In the genomic region with DNA sequence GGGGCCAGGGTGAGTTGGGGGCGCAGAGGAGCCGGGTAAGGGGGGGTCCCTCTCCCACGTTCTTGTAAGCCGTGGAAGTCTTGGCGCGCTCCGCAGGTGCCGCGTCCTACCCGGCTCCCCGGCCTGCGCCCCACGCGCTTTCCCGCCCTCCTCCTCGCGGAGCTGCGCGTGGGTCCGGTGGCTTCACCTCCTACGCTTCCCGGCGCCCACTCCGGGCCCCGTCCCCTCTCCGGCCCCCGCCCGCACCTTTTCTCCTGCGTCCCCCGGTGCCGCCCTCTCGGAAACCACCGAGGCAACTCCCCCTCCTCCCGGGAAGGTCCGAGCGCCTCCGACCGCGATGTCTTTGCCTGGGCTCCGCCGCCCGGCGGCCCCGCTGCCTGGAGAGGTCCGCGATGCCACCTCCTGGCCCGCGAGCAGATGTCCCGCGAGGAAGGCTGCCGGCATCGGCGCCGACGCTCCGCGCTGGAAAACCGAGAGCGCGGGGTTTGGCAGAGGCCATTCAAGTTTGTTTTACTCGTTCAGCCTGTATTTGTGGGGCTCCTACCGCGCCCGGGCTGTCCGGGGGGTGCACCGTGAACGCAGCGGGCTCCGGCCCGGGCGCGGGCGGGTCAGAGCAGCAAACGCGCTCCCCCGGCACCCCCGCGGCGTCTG, we compare ENCODE assay signal across 1 cellular context.
TF ChIP-seq lines count a peak whose summit lies in the region.

No MANE protein-coding gene starts in this region.

TF ChIP-seq in HEK293, 187 proteins besides CTCF, POLR2A, EP300 and RAD21 (continued from another document):
- TF ChIP-seq, protein P1, sequence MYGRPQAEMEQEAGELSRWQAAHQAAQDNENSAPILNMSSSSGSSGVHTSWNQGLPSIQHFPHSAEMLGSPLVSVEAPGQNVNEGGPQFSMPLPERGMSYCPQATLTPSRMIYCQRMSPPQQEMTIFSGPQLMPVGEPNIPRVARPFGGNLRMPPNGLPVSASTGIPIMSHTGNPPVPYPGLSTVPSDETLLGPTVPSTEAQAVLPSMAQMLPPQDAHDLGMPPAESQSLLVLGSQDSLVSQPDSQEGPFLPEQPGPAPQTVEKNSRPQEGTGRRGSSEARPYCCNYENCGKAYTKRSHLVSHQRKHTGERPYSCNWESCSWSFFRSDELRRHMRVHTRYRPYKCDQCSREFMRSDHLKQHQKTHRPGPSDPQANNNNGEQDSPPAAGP (tag by site-specific recombination; IDR thresholded peaks at IDR 0.05): 0 out of 2 replicates have a peak, but pooled peaks have one; percentile 6
- no peak for TF ChIP-seq ZNF747 (tag by site-specific recombination; IDR thresholded peaks at IDR 0.05)
- no peak for TF ChIP-seq ZNF423 (tag by site-specific recombination; IDR thresholded peaks at IDR 0.05)
- TF ChIP-seq MEIS1 (CRISPR knock-in tag; IDR thresholded peaks at IDR 0.05; ENCODE audit: borderline replicate concordance): no peak
- no peak for TF ChIP-seq ZNF571 (tag by site-specific recombination; IDR thresholded peaks at IDR 0.05)
- TF ChIP-seq ZNF221 (tag by site-specific recombination; IDR thresholded peaks at IDR 0.05; ENCODE audit: borderline replicate concordance): no peak
- TF ChIP-seq ZNF785 (tag by site-specific recombination; IDR thresholded peaks at IDR 0.05): no peak
- no peak for TF ChIP-seq OVOL3 (tag by site-specific recombination; IDR thresholded peaks at IDR 0.05)
- peak; percentile 96 for TF ChIP-seq ZFHX2 (tag by site-specific recombination; conservative IDR thresholded peaks at IDR 0.05)
- TF ChIP-seq ZNF324 (tag by site-specific recombination; IDR thresholded peaks at IDR 0.05): no peak
- 0 out of 2 replicates have a peak, but pooled peaks have one; percentile 28 for TF ChIP-seq ZBTB17 (tag by site-specific recombination; IDR thresholded peaks at IDR 0.05)
- TF ChIP-seq, protein P2, sequence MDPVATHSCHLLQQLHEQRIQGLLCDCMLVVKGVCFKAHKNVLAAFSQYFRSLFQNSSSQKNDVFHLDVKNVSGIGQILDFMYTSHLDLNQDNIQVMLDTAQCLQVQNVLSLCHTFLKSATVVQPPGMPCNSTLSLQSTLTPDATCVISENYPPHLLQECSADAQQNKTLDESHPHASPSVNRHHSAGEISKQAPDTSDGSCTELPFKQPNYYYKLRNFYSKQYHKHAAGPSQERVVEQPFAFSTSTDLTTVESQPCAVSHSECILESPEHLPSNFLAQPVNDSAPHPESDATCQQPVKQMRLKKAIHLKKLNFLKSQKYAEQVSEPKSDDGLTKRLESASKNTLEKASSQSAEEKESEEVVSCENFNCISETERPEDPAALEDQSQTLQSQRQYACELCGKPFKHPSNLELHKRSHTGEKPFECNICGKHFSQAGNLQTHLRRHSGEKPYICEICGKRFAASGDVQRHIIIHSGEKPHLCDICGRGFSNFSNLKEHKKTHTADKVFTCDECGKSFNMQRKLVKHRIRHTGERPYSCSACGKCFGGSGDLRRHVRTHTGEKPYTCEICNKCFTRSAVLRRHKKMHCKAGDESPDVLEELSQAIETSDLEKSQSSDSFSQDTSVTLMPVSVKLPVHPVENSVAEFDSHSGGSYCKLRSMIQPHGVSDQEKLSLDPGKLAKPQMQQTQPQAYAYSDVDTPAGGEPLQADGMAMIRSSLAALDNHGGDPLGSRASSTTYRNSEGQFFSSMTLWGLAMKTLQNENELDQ (tag by site-specific recombination; IDR thresholded peaks at IDR 0.05; ENCODE audit: low read depth): no peak
- no peak for TF ChIP-seq ZNF830 (tag by site-specific recombination; IDR thresholded peaks at IDR 0.05; ENCODE audit: low read depth)
- TF ChIP-seq KLF8 (tag by site-specific recombination; IDR thresholded peaks at IDR 0.05): peak; percentile 10; the same call in 1 of the 2 replicates
- TF ChIP-seq PRDM10 (tag by site-specific recombination; IDR thresholded peaks at IDR 0.05): no peak
